ENCODE assay signal across 8 cellular contexts in the genomic region with DNA sequence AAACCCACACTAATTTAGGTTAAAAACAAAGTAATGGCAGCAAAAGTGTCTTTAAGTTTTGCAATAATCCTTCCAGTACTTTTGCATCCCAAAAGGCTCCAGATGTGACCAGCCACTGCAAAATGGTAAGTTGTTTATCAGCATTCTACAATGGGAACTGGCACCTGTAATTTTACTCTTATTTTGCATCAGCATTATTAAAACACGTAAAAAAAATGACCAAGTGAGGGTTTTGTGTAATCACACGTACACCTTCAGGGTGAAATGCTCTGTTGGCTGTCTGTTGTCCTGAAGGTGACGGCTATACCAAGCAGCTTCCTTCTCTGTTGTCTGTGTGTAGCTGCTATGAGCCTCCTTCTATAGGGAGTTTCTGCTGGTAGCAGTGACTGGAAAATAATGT.
DNase-seq lines count a peak whose midpoint lies in the region; ATAC-seq and TF ChIP-seq lines count a peak whose summit lies in the region.

No MANE protein-coding gene starts in this region.

- no peak for ATAC-seq in GM18909 (IDR thresholded peaks at IDR 0.05; ENCODE audit: poor library complexity, unreplicated experiment)

- no peaks in the 10 kb centered on the region for H3K36me3 ChIP-seq in NT2/D1 (ENCODE audit: insufficient read depth, insufficient read length, low read length)

- no peaks in the 10 kb centered on the region for H3K27me3 ChIP-seq in NT2/D1 (ENCODE audit: insufficient read depth, insufficient read length)

- no peak overlapping the region for H3K9ac ChIP-seq in NT2/D1 (ENCODE audit: insufficient read length, low read depth)

- DNase-seq in EL (peak; percentile 46), NT2/D1 (ENCODE audit: low read depth, low spot score) (peak; percentile 25), fibroblast of pulmonary artery (ENCODE audit: low read depth) (peak; percentile 92), pons (ENCODE audit: low spot score) (peak; percentile 83), NCI-H774 (lab: John Stamatoyannopoulos, UW) (no peak), D341Med (ENCODE audit: low spot score) (no peak)
- DNase-seq in stimulated activated naive CD4-positive, alpha-beta T cell (lab: John Stamatoyannopoulos, UW), result no peak

- TF ChIP-seq CTCF in fibroblast of pulmonary artery (IDR thresholded peaks at IDR 0.05; ENCODE audit: low read length, missing control alignments), result no peak

- H3K9me3 ChIP-seq in NT2/D1 (ENCODE audit: insufficient read depth, low read length), result no peaks in the 10 kb centered on the region

- H3K4me3 ChIP-seq in NT2/D1 (ENCODE audit: insufficient read length, low read depth) (no peak overlapping the region), fibroblast of pulmonary artery (replicated peaks; ENCODE audit: low read depth, low read length) (no peak overlapping the region)

- no peaks in the 10 kb centered on the region for H3K4me1 ChIP-seq in NT2/D1 (ENCODE audit: insufficient read depth, insufficient read length)

Comparison
In these comparisons a context has a peak if more than half of its experiments do, and no peak if none do; other contexts are left out.
1. DNase-seq: peak in EL (single experiment), NT2/D1 (single experiment), fibroblast of pulmonary artery (single experiment) and pons (single experiment); none in NCI-H774 (single experiment), D341Med (single experiment) and stimulated activated naive CD4-positive, alpha-beta T cell (0 of 6).